ENCODE assay signal across 8 cellular contexts in the genomic region with DNA sequence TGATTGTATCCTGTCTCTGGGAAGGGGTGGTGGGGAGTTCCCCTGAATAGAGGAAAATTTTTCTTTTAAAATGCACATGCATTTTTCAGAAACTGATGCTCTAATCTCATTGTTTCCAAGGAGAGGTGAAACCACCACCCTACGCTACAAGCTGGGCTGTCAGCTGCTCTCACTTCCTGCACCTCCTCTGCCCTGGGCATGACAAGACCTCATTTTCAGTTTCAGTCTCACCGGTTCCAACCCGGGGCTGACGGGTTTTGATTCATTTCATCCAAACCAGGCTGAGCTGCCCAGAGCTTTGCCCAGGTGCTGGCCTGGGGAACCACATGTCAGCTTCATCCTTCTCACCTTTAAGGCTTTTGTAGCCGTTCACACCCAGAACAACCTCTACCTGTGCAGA.
A peak's percentile ranks its signal among the peaks of the same experiment; 100 is the strongest.
DNase-seq lines count a peak whose midpoint lies in the region; ATAC-seq and TF ChIP-seq lines count a peak whose summit lies in the region.

No MANE protein-coding gene starts in this region.

- peak; percentile 40 for DNase-seq in GM10266 (ENCODE audit: extremely low spot score)
- peak; percentile 87 for DNase-seq in OCI-LY7 (ENCODE audit: low spot score)
- DNase-seq in medulla oblongata (ENCODE audit: extremely low spot score): peak; percentile 19
- no peak for DNase-seq in DMS53 treated with DMSO at 0.1 percent for 48 hours (lab: John Stamatoyannopoulos, UW; ENCODE audit: unreplicated experiment)
- no peak for DNase-seq in pons (ENCODE audit: low spot score)
- no peak for DNase-seq in hepatocyte (ENCODE audit: low spot score)
- no peak for DNase-seq in cortex of kidney (lab: John Stamatoyannopoulos, UW)

- H3K4me2 ChIP-seq in OCI-LY7 (ENCODE audit: low read length) (peak overlapping the region; percentile 80), hepatocyte (no peak overlapping the region)

- intact Hi-C loops in OCI-LY7 (cut with micrococcal nuclease; ENCODE audit: unreplicated experiment): no loop called here

- TF ChIP-seq CTCF in GM10266 (IDR thresholded peaks at IDR 0.05; ENCODE audit: control insufficient read depth, insufficient read depth, low read depth, missing control alignments): no peak
- TF ChIP-seq CTCF in OCI-LY7 (conservative IDR thresholded peaks at IDR 0.05; ENCODE audit: low read length): no peak
- TF ChIP-seq CTCF in hepatocyte (IDR thresholded peaks at IDR 0.05; ENCODE audit: poor library complexity): no peak

- H3K9me2 ChIP-seq in OCI-LY7 (ENCODE audit: insufficient read depth, low read length): no peaks in the 10 kb centered on the region
- H3K9me2 ChIP-seq in hepatocyte (replicated peaks; ENCODE audit: insufficient read depth): no peaks in the 10 kb centered on the region

- peak overlapping the region; percentile 55 for H3K4me3 ChIP-seq in OCI-LY7 (ENCODE audit: low read depth, low read length, poor library complexity, severe bottlenecking)
- no peak overlapping the region for H3K4me3 ChIP-seq in hepatocyte

- H3K27ac ChIP-seq in OCI-LY7 (ENCODE audit: low read depth, low read length, poor library complexity, severe bottlenecking) (peak overlapping the region; percentile 66), hepatocyte (no peak overlapping the region)

- ATAC-seq in GM21526 (IDR thresholded peaks at IDR 0.05; ENCODE audit: low FRiP score, unreplicated experiment): peak; percentile 95

- CTCF ChIA-PET in OCI-LY7 (lab: Charles Lee; ENCODE audit: unreplicated experiment): interaction anchor here (0.7 kb wide), 1 partner anchor 91 kb away, joined by 4 read pairs; no protein-coding TSS in a partner anchor

- H2AFZ ChIP-seq in OCI-LY7 (ENCODE audit: low read length): peak overlapping the region; percentile 93
- H2AFZ ChIP-seq in hepatocyte: no peak overlapping the region

- POLR2A ChIA-PET in OCI-LY7 (lab: Charles Lee): no interaction called here

- H3K79me2 ChIP-seq in OCI-LY7 (ENCODE audit: insufficient read depth, low read depth, low read length) (no peaks in the 10 kb centered on the region), hepatocyte (no peaks in the 10 kb centered on the region)

- WGBS in hepatocyte (ENCODE audit: low lambda C conversion rate, missing lambda C conversion rate): 87% methylated on average over 5 of the region's 5 CpGs

- H3K9me3 ChIP-seq in OCI-LY7 (ENCODE audit: low read length): no peaks in the 10 kb centered on the region
- H3K9me3 ChIP-seq in hepatocyte (ENCODE audit: low read depth): no peaks in the 10 kb centered on the region

- H3K36me3 ChIP-seq in OCI-LY7 (ENCODE audit: insufficient read depth, low read length) (no peaks in the 10 kb centered on the region), hepatocyte (replicated peaks; ENCODE audit: insufficient read depth, low read depth) (no peaks in the 10 kb centered on the region)

- H4K20me1 ChIP-seq in OCI-LY7 (ENCODE audit: insufficient read depth, low read length) (no peaks in the 10 kb centered on the region), hepatocyte (ENCODE audit: insufficient read depth, poor library complexity, severe bottlenecking) (no peaks in the 10 kb centered on the region)

- H3K27me3 ChIP-seq in hepatocyte: no peaks in the 10 kb centered on the region

- no TSS peak for BruUV-seq in OCI-LY7 (replicated peaks; lab: Mats Ljungman, UMichigan)

- H3K4me1 ChIP-seq in OCI-LY7 (ENCODE audit: insufficient read depth, low read length, poor library complexity, severe bottlenecking): peaks cover 67% of the 10 kb centered on the region
- peaks cover 9% of the 10 kb centered on the region for H3K4me1 ChIP-seq in hepatocyte (ENCODE audit: insufficient read depth)

Comparison
In these comparisons a context has a peak if more than half of its experiments do, and no peak if none do; other contexts are left out.
1. DNase-seq: peak in GM10266 (single experiment), OCI-LY7 (single experiment) and medulla oblongata (single experiment); none in DMS53 treated with DMSO at 0.1 percent for 48 hours (single experiment), pons (single experiment), hepatocyte (single experiment) and cortex of kidney (single experiment).